1 cellular context compared by ENCODE assay signal in the genomic region with DNA sequence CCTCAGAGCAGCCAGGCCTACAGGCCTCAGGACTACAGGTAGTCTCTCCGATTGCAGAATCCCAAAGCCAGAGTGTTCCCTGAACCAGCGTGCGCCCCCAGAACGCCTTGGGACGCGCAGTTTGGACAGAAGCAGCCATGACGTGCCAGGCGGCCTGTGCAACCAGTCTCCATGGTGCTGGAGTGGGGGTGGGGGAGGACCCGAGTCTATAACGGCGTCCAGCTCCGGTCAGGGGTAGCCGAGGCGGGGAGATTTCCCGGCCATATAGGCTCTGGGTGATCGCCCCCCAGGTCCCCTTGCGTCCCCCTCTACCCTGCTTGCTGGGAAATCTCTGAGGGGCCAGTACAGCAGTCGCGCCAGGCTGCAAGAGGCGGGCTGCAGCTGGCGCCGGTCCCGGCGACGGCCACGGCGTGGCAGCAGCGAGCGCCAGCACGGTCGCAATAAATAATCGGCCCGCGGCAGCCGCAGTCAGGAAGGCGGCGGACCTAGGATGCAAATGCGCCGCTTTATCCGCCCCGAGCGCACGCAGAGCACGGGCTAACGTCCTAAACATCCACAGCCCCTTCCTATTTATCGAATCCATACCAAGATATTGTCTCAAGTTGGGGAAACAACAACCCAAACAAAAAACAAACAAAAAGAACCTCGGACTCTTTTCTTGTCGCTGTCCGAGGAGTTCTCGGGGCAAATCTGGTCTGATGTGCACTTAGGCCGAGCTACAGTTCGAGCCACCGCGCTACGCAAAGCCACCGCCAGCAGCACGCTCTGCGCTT.
A peak's percentile ranks its signal among the peaks of the same experiment; 100 is the strongest.
TF ChIP-seq lines count a peak whose summit lies in the region.

No MANE protein-coding gene starts in this region.

TF ChIP-seq in HepG2, 621 proteins besides CTCF, POLR2A, EP300 and RAD21 (continued from another document and continues in another):
- TF ChIP-seq, protein P1, sequence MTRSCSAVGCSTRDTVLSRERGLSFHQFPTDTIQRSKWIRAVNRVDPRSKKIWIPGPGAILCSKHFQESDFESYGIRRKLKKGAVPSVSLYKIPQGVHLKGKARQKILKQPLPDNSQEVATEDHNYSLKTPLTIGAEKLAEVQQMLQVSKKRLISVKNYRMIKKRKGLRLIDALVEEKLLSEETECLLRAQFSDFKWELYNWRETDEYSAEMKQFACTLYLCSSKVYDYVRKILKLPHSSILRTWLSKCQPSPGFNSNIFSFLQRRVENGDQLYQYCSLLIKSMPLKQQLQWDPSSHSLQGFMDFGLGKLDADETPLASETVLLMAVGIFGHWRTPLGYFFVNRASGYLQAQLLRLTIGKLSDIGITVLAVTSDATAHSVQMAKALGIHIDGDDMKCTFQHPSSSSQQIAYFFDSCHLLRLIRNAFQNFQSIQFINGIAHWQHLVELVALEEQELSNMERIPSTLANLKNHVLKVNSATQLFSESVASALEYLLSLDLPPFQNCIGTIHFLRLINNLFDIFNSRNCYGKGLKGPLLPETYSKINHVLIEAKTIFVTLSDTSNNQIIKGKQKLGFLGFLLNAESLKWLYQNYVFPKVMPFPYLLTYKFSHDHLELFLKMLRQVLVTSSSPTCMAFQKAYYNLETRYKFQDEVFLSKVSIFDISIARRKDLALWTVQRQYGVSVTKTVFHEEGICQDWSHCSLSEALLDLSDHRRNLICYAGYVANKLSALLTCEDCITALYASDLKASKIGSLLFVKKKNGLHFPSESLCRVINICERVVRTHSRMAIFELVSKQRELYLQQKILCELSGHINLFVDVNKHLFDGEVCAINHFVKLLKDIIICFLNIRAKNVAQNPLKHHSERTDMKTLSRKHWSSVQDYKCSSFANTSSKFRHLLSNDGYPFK (CRISPR knock-in tag; IDR thresholded peaks at IDR 0.05; ENCODE audit: borderline replicate concordance): 0 out of 2 replicates have a peak, but pooled peaks have one; percentile 23
- TF ChIP-seq TARDBP (CRISPR knock-in tag; IDR thresholded peaks at IDR 0.05): peak; percentile 40; the same call in 1 of the 2 replicates
- no peak for TF ChIP-seq SRSF1 (optimal IDR thresholded peaks at IDR 0.05; ENCODE audit: low read depth, low read length)
- no peak for TF ChIP-seq ZFP41 (CRISPR knock-in tag; IDR thresholded peaks at IDR 0.05; ENCODE audit: borderline replicate concordance)
- no peak for TF ChIP-seq ZNF138 (CRISPR knock-in tag; IDR thresholded peaks at IDR 0.05; ENCODE audit: low read depth)
- TF ChIP-seq, protein P2, sequence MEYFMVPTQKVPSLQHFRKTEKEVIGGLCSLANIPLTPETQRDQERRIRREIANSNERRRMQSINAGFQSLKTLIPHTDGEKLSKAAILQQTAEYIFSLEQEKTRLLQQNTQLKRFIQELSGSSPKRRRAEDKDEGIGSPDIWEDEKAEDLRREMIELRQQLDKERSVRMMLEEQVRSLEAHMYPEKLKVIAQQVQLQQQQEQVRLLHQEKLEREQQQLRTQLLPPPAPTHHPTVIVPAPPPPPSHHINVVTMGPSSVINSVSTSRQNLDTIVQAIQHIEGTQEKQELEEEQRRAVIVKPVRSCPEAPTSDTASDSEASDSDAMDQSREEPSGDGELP (IDR thresholded peaks at IDR 0.05; ENCODE audit: borderline replicate concordance, low read depth): no peak
- no peak; the same call in 1 of the 2 replicates for TF ChIP-seq ERF (CRISPR knock-in tag; IDR thresholded peaks at IDR 0.05)
- TF ChIP-seq ZBTB3 (CRISPR knock-in tag; IDR thresholded peaks at IDR 0.05; ENCODE audit: borderline replicate concordance, low read depth): no peak
- TF ChIP-seq PRPF4 (IDR thresholded peaks at IDR 0.05; ENCODE audit: low read depth, low read length, poor library complexity, severe bottlenecking): no peak
- TF ChIP-seq, protein P3, sequence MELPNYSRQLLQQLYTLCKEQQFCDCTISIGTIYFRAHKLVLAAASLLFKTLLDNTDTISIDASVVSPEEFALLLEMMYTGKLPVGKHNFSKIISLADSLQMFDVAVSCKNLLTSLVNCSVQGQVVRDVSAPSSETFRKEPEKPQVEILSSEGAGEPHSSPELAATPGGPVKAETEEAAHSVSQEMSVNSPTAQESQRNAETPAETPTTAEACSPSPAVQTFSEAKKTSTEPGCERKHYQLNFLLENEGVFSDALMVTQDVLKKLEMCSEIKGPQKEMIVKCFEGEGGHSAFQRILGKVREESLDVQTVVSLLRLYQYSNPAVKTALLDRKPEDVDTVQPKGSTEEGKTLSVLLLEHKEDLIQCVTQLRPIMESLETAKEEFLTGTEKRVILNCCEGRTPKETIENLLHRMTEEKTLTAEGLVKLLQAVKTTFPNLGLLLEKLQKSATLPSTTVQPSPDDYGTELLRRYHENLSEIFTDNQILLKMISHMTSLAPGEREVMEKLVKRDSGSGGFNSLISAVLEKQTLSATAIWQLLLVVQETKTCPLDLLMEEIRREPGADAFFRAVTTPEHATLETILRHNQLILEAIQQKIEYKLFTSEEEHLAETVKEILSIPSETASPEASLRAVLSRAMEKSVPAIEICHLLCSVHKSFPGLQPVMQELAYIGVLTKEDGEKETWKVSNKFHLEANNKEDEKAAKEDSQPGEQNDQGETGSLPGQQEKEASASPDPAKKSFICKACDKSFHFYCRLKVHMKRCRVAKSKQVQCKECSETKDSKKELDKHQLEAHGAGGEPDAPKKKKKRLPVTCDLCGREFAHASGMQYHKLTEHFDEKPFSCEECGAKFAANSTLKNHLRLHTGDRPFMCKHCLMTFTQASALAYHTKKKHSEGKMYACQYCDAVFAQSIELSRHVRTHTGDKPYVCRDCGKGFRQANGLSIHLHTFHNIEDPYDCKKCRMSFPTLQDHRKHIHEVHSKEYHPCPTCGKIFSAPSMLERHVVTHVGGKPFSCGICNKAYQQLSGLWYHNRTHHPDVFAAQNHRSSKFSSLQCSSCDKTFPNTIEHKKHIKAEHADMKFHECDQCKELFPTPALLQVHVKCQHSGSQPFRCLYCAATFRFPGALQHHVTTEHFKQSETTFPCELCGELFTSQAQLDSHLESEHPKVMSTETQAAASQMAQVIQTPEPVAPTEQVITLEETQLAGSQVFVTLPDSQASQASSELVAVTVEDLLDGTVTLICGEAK (IDR thresholded peaks at IDR 0.05): no peak
- TF ChIP-seq, protein P3 (CRISPR knock-in tag; IDR thresholded peaks at IDR 0.05): no peak
- TF ChIP-seq KLF16 (CRISPR knock-in tag; IDR thresholded peaks at IDR 0.05): no peak
- no peak for TF ChIP-seq MED13 (CRISPR knock-in tag; IDR thresholded peaks at IDR 0.05)
- TF ChIP-seq, protein P4, sequence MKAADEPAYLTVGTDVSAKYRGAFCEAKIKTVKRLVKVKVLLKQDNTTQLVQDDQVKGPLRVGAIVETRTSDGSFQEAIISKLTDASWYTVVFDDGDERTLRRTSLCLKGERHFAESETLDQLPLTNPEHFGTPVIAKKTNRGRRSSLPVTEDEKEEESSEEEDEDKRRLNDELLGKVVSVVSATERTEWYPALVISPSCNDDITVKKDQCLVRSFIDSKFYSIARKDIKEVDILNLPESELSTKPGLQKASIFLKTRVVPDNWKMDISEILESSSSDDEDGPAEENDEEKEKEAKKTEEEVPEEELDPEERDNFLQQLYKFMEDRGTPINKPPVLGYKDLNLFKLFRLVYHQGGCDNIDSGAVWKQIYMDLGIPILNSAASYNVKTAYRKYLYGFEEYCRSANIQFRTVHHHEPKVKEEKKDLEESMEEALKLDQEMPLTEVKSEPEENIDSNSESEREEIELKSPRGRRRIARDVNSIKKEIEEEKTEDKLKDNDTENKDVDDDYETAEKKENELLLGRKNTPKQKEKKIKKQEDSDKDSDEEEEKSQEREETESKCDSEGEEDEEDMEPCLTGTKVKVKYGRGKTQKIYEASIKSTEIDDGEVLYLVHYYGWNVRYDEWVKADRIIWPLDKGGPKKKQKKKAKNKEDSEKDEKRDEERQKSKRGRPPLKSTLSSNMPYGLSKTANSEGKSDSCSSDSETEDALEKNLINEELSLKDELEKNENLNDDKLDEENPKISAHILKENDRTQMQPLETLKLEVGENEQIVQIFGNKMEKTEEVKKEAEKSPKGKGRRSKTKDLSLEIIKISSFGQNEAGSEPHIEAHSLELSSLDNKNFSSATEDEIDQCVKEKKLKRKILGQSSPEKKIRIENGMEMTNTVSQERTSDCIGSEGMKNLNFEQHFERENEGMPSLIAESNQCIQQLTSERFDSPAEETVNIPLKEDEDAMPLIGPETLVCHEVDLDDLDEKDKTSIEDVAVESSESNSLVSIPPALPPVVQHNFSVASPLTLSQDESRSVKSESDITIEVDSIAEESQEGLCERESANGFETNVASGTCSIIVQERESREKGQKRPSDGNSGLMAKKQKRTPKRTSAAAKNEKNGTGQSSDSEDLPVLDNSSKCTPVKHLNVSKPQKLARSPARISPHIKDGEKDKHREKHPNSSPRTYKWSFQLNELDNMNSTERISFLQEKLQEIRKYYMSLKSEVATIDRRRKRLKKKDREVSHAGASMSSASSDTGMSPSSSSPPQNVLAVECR (CRISPR knock-in tag; IDR thresholded peaks at IDR 0.05; ENCODE audit: borderline replicate concordance): peak; percentile 69; the same call in 1 of the 2 replicates
- TF ChIP-seq TAF1 (CRISPR knock-in tag; IDR thresholded peaks at IDR 0.05): peak; percentile 47; the same call in 1 of the 2 replicates
- TF ChIP-seq ZNF737 (CRISPR knock-in tag; IDR thresholded peaks at IDR 0.05; ENCODE audit: borderline replicate concordance): no peak
- peak; percentile 40 for TF ChIP-seq ZNF891 (CRISPR knock-in tag; IDR thresholded peaks at IDR 0.05)
- TF ChIP-seq SMC3 (IDR thresholded peaks at IDR 0.05; ENCODE audit: low read length): no peak; the same call in 1 of the 2 replicates
- peak; percentile 83 for TF ChIP-seq SALL2 (CRISPR knock-in tag; IDR thresholded peaks at IDR 0.05)
- TF ChIP-seq ZNF451 (CRISPR knock-in tag; IDR thresholded peaks at IDR 0.05): no peak
- TF ChIP-seq MTF1 (CRISPR knock-in tag; IDR thresholded peaks at IDR 0.05): no peak
- TF ChIP-seq PCBP1 (IDR thresholded peaks at IDR 0.05; ENCODE audit: borderline replicate concordance, low read depth, low read length): no peak
- TF ChIP-seq, protein P5, sequence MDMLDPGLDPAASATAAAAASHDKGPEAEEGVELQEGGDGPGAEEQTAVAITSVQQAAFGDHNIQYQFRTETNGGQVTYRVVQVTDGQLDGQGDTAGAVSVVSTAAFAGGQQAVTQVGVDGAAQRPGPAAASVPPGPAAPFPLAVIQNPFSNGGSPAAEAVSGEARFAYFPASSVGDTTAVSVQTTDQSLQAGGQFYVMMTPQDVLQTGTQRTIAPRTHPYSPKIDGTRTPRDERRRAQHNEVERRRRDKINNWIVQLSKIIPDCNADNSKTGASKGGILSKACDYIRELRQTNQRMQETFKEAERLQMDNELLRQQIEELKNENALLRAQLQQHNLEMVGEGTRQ (IDR thresholded peaks at IDR 0.05; ENCODE audit: low read depth, low read length): no peak
- TF ChIP-seq, protein P5 (CRISPR knock-in tag; IDR thresholded peaks at IDR 0.05; ENCODE audit: borderline replicate concordance): no peak
- TF ChIP-seq, protein P6, sequence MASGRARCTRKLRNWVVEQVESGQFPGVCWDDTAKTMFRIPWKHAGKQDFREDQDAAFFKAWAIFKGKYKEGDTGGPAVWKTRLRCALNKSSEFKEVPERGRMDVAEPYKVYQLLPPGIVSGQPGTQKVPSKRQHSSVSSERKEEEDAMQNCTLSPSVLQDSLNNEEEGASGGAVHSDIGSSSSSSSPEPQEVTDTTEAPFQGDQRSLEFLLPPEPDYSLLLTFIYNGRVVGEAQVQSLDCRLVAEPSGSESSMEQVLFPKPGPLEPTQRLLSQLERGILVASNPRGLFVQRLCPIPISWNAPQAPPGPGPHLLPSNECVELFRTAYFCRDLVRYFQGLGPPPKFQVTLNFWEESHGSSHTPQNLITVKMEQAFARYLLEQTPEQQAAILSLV (CRISPR knock-in tag; IDR thresholded peaks at IDR 0.05; ENCODE audit: borderline replicate concordance): peak; percentile 82
- no peak for TF ChIP-seq ZNF720 (CRISPR knock-in tag; IDR thresholded peaks at IDR 0.05)
- no peak for TF ChIP-seq ZNF101 (CRISPR knock-in tag; IDR thresholded peaks at IDR 0.05; ENCODE audit: borderline replicate concordance, low read depth)
- TF ChIP-seq ZNF768 (CRISPR knock-in tag; IDR thresholded peaks at IDR 0.05): peak; percentile 23; the same call in 1 of the 2 replicates
- no peak for TF ChIP-seq ZNF264 (CRISPR knock-in tag; IDR thresholded peaks at IDR 0.05)
- TF ChIP-seq, protein P7, sequence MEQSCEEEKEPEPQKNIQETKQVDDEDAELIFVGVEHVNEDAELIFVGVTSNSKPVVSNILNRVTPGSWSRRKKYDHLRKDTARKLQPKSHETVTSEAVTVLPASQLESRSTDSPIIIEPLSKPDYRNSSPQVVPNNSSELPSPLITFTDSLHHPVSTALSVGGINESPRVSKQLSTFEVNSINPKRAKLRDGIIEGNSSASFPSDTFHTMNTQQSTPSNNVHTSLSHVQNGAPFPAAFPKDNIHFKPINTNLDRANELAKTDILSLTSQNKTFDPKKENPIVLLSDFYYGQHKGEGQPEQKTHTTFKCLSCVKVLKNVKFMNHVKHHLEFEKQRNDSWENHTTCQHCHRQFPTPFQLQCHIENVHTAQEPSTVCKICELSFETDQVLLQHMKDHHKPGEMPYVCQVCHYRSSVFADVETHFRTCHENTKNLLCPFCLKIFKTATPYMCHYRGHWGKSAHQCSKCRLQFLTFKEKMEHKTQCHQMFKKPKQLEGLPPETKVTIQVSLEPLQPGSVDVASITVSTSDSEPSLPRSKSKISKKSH (CRISPR knock-in tag; IDR thresholded peaks at IDR 0.05; ENCODE audit: borderline replicate concordance): peak; percentile 83
- no peak for TF ChIP-seq HMG20A (CRISPR knock-in tag; IDR thresholded peaks at IDR 0.05; ENCODE audit: borderline replicate concordance)
- no peak for TF ChIP-seq ZNF17 (CRISPR knock-in tag; IDR thresholded peaks at IDR 0.05)
